ENCODE assay signal across 1 cellular context in genomic region chr2:232432598-232433184, GRCh38.
TF ChIP-seq lines count a peak whose summit lies in the region.

No MANE protein-coding gene starts in this region.

TF ChIP-seq in GM12878, 131 proteins besides CTCF, POLR2A, EP300 and RAD21:
- TF ChIP-seq USF2 (IDR thresholded peaks at IDR 0.05; ENCODE audit: borderline replicate concordance, low read depth, low read length), result no peak
- TF ChIP-seq ZZZ3 (IDR thresholded peaks at IDR 0.05; ENCODE audit: control insufficient read depth, insufficient read length, low read depth), result no peak
- no peak for TF ChIP-seq KLF5 (IDR thresholded peaks at IDR 0.05; ENCODE audit: partially characterized antibody)
- TF ChIP-seq RELB (IDR thresholded peaks at IDR 0.05; ENCODE audit: low read depth), result no peak
- TF ChIP-seq TBL1XR1 (IDR thresholded peaks at IDR 0.05; ENCODE audit: low read depth, low read length), result no peak
- no peak for TF ChIP-seq TCF3 (IDR thresholded peaks at IDR 0.05; ENCODE audit: borderline replicate concordance, insufficient read depth, low read depth, low read length)
- no peak for TF ChIP-seq MEF2B (IDR thresholded peaks at IDR 0.05; ENCODE audit: partially characterized antibody, poor library complexity, severe bottlenecking)
- TF ChIP-seq ZNF687 (IDR thresholded peaks at IDR 0.05), result no peak
- TF ChIP-seq ZBED1 (IDR thresholded peaks at IDR 0.05; ENCODE audit: borderline replicate concordance), result no peak
- no peak for TF ChIP-seq ETV6 (conservative IDR thresholded peaks at IDR 0.05 in 1 of 2, IDR thresholded peaks at IDR 0.05 in 1 of 2; ENCODE audit: borderline replicate concordance in 1 of 2, low read depth in 1 of 2)
- TF ChIP-seq HCFC1 (IDR thresholded peaks at IDR 0.05; ENCODE audit: low read length), result no peak
- no peak for TF ChIP-seq MEF2A (IDR thresholded peaks at IDR 0.05; ENCODE audit: insufficient read depth, low read depth, low read length)
- TF ChIP-seq FOS (IDR thresholded peaks at IDR 0.05; ENCODE audit: borderline replicate concordance, extremely low read depth, insufficient read length), result no peak
- no peak for TF ChIP-seq SPI1 (IDR thresholded peaks at IDR 0.05; ENCODE audit: borderline replicate concordance, insufficient read depth, low read depth, low read length)
- TF ChIP-seq TAF1 (IDR thresholded peaks at IDR 0.05; ENCODE audit: borderline replicate concordance, low read depth, low read length), result no peak
- no peak for TF ChIP-seq PRDM15 (CRISPR knock-in tag; IDR thresholded peaks at IDR 0.05)
TF ChIP-seq in GM12878: peak in this region for 0.
